15 cellular contexts compared by ENCODE assay signal in the genomic region with DNA sequence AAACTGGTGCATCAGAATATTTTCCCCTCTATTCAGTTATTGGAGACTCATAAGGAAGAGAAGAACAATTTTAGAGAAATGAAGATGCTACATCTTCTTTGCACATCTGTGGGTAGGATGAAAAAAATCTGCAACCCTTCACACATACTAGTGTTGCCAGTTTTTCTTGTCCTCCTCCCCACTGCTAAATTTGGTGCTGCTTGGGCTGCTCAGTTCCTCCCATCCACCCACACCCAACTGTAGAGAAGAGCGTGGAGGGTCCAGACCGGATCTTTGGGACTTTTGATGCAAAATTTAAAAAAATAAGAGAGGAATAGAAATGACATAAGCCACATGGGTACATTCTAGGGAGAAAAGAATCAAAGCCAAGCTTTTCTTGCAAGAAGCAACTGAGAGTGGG. TPM values are rescaled to one million over a fixed set of nuclear protein-coding genes. Genes with fewer than 3 reads are reported as not detected.
DNase-seq lines count a peak whose midpoint lies in the region; ATAC-seq and TF ChIP-seq lines count a peak whose summit lies in the region.
"Had no signal": no experiment of that assay in that cellular context is flagged by ENCODE, and none has a peak within 500 bp of the region (broad histone marks: within the 10 kb centered on the region; RNA-seq: fewer than 3 reads in every experiment).

No MANE protein-coding gene starts in this region.

- 87% methylated on average over 2 of the region's 2 CpGs for WGBS in suprapubic skin

- H3K27ac ChIP-seq in suprapubic skin = no peak overlapping the region
- H3K27ac ChIP-seq: 22Rv1, BLaER1, HL-60 had no signal

- H3K9me3 ChIP-seq in MG63 = no peaks in the 10 kb centered on the region
- no peaks in the 10 kb centered on the region for H3K9me3 ChIP-seq in suprapubic skin
- H3K9me3 ChIP-seq: BLaER1 had no signal

- H3K27me3 Mint-ChIP-seq in activated CD4-positive, alpha-beta T cell treated with anti-CD3 and anti-CD28 coated beads, Interleukin-2, amount 10 ng/mL, durations not matched to agents 24 days and 14 days = peaks cover 13% of the 10 kb centered on the region
- no peaks in the 10 kb centered on the region for H3K27me3 Mint-ChIP-seq in naive thymus-derived CD8-positive, alpha-beta T cell
- no peaks in the 10 kb centered on the region for H3K27me3 Mint-ChIP-seq in stimulated activated memory B cell treated with anti-CD40 and anti-IgM and Interleukin-4, amounts not matched to agents 10 μg/mL and 1 μg/mL and 100 μg/mL, for 72 hours

- H3K4me3 ChIP-seq in MG63 (no peak overlapping the region), suprapubic skin (no peak overlapping the region)
- H3K4me3 ChIP-seq: BLaER1, GM23338 had no signal

- no peaks in the 10 kb centered on the region for H3K4me1 ChIP-seq in suprapubic skin

- peak; percentile 47 for DNase-seq in activated CD4-positive, alpha-beta T cell treated with anti-CD3 and anti-CD28 coated beads, Interleukin-2, amount 10 ng/mL, durations not matched to agents 24 days and 14 days
- DNase-seq in activated CD4-positive, alpha-beta T cell treated with anti-CD3 and anti-CD28 coated beads for 1 hour = no peak
- no peak for DNase-seq in naive thymus-derived CD8-positive, alpha-beta T cell
- DNase-seq in MG63 (no peak), suprapubic skin (ENCODE audit: low spot score in 2 of 2) (no peak)
- DNase-seq: Calu3; CD4-positive, CD25-positive, alpha-beta regulatory T cell; DMS 273 treated with DMSO at 0.1 percent for 48 hours; H7 had no signal

- no peaks in the 10 kb centered on the region for H3K36me3 Mint-ChIP-seq in activated CD4-positive, alpha-beta T cell treated with anti-CD3 and anti-CD28 coated beads, Interleukin-2, amount 10 ng/mL, durations not matched to agents 24 days and 14 days (ENCODE audit: low read depth)
- no peaks in the 10 kb centered on the region for H3K36me3 Mint-ChIP-seq in naive thymus-derived CD8-positive, alpha-beta T cell
- no peaks in the 10 kb centered on the region for H3K36me3 Mint-ChIP-seq in stimulated activated memory B cell treated with anti-CD40 and anti-IgM and Interleukin-4, amounts not matched to agents 10 μg/mL and 1 μg/mL and 100 μg/mL, for 72 hours
- H3K36me3 Mint-ChIP-seq: CD4-positive, CD25-positive, alpha-beta regulatory T cell had no signal

- intact Hi-C loops in activated CD4-positive, alpha-beta T cell treated with anti-CD3 and anti-CD28 coated beads, Interleukin-2, amount 10 ng/mL, durations not matched to agents 24 days and 14 days (cut with micrococcal nuclease) = no loop called here

- no peaks in the 10 kb centered on the region for H3K27me3 ChIP-seq in MG63
- H3K27me3 ChIP-seq in suprapubic skin = no peaks in the 10 kb centered on the region
- H3K27me3 ChIP-seq: BLaER1 had no signal

- TF ChIP-seq POLR2A in suprapubic skin (IDR thresholded peaks at IDR 0.05) = no peak

- H3K36me3 ChIP-seq in MG63 (no peaks in the 10 kb centered on the region), suprapubic skin (no peaks in the 10 kb centered on the region)
- H3K36me3 ChIP-seq: BLaER1 had no signal

- H3K9me3 Mint-ChIP-seq in activated CD4-positive, alpha-beta T cell treated with anti-CD3 and anti-CD28 coated beads, Interleukin-2, amount 10 ng/mL, durations not matched to agents 24 days and 14 days = no peaks in the 10 kb centered on the region
- H3K9me3 Mint-ChIP-seq in naive thymus-derived CD8-positive, alpha-beta T cell = no peaks in the 10 kb centered on the region
- H3K9me3 Mint-ChIP-seq in stimulated activated memory B cell treated with anti-CD40 and anti-IgM and Interleukin-4, amounts not matched to agents 10 μg/mL and 1 μg/mL and 100 μg/mL, for 72 hours = peaks cover 4% of the 10 kb centered on the region
- H3K9me3 Mint-ChIP-seq: CD4-positive, CD25-positive, alpha-beta regulatory T cell; GM23338 had no signal

- POLR2A ChIA-PET in naive thymus-derived CD8-positive, alpha-beta T cell (lab: Charles Lee) = interaction anchor here (1.4 to 2.4 kb wide), 2 partner anchors 8 to 9 kb away, joined by 5 to 12 read pairs; partner anchors contain the start of gene RASA2

- no peak overlapping the region for H3K27ac Mint-ChIP-seq in activated CD4-positive, alpha-beta T cell treated with anti-CD3 and anti-CD28 coated beads, Interleukin-2, amount 10 ng/mL, durations not matched to agents 24 days and 14 days
- peak overlapping the region in 6 of 10 donors; percentile 6 to 71 (median 52) for H3K27ac Mint-ChIP-seq in naive thymus-derived CD8-positive, alpha-beta T cell
- H3K27ac Mint-ChIP-seq in stimulated activated memory B cell treated with anti-CD40 and anti-IgM and Interleukin-4, amounts not matched to agents 10 μg/mL and 1 μg/mL and 100 μg/mL, for 72 hours = peak overlapping the region; percentile 4
- H3K27ac Mint-ChIP-seq: CD4-positive, CD25-positive, alpha-beta regulatory T cell; GM23338 had no signal

- no peak for ATAC-seq in naive thymus-derived CD8-positive, alpha-beta T cell
- no peak for ATAC-seq in stimulated activated memory B cell treated with anti-CD40 and anti-IgM and Interleukin-4, amounts not matched to agents 10 μg/mL and 1 μg/mL and 100 μg/mL, for 72 hours
- no peak for ATAC-seq in GM18861 (IDR thresholded peaks at IDR 0.05; ENCODE audit: unreplicated experiment)
- ATAC-seq: GM23338 had no signal

- H3K4me3 Mint-ChIP-seq in activated CD4-positive, alpha-beta T cell treated with anti-CD3 and anti-CD28 coated beads, Interleukin-2, amount 10 ng/mL, durations not matched to agents 24 days and 14 days = no peak overlapping the region
- peak overlapping the region in 3 of 10 donors; percentile 9 to 74 (median 13) for H3K4me3 Mint-ChIP-seq in naive thymus-derived CD8-positive, alpha-beta T cell
- no peak overlapping the region for H3K4me3 Mint-ChIP-seq in stimulated activated memory B cell treated with anti-CD40 and anti-IgM and Interleukin-4, amounts not matched to agents 10 μg/mL and 1 μg/mL and 100 μg/mL, for 72 hours
- H3K4me3 Mint-ChIP-seq: GM23338 had no signal

- H3K4me1 Mint-ChIP-seq in activated CD4-positive, alpha-beta T cell treated with anti-CD3 and anti-CD28 coated beads, Interleukin-2, amount 10 ng/mL, durations not matched to agents 24 days and 14 days = peaks cover 31% of the 10 kb centered on the region
- H3K4me1 Mint-ChIP-seq in naive thymus-derived CD8-positive, alpha-beta T cell = peaks cover 31 to 49% (median 48%) of the 10 kb centered on the region in 4 donors
- peaks cover 13% of the 10 kb centered on the region for H3K4me1 Mint-ChIP-seq in stimulated activated memory B cell treated with anti-CD40 and anti-IgM and Interleukin-4, amounts not matched to agents 10 μg/mL and 1 μg/mL and 100 μg/mL, for 72 hours
- H3K4me1 Mint-ChIP-seq: GM23338 had no signal

- no peak for TF ChIP-seq CTCF in suprapubic skin (IDR thresholded peaks at IDR 0.05)

- no peak for TF ChIP-seq EP300 in suprapubic skin (IDR thresholded peaks at IDR 0.05)

RNA-seq across cellular contexts. Expression of gene RASA2, which starts 8.7 kb away (rescaled TPM):
- total RNA-seq in activated CD4-positive, alpha-beta T cell treated with anti-CD3 and anti-CD28 coated beads, Interleukin-2, amount 10 ng/mL, durations not matched to agents 24 days and 14 days = 28.0 and 30.2 TPM in 2 replicates
- 100 to 1,000 TPM; 112 to 124 TPM for total RNA-seq in naive thymus-derived CD8-positive, alpha-beta T cell
- polyA plus RNA-seq in naive thymus-derived CD8-positive, alpha-beta T cell = 10 to 100 TPM; 55.0 to 66.8 (median 57.9) TPM
- 7.2 and 10.0 TPM in 2 replicates for total RNA-seq in MG63 (2014; rRNA removed; shearing (Covaris generic); ENCODE audit: low replicate concordance)
- 10 to 100 TPM; 14.3 to 48.6 (median 24.0) TPM for total RNA-seq in suprapubic skin
